In genomic region chr17:48513097-48513496, GRCh38 we compare ENCODE assay signal across 1 cellular context.
TF ChIP-seq lines count a peak whose summit lies in the region.

No MANE protein-coding gene starts in this region.

TF ChIP-seq in SK-N-SH, 30 proteins besides CTCF, POLR2A, EP300 and RAD21 (continued from another document):
- no peak for TF ChIP-seq SIN3A (IDR thresholded peaks at IDR 0.05; ENCODE audit: borderline replicate concordance, low read depth, low read length)
- TF ChIP-seq FOXM1 (IDR thresholded peaks at IDR 0.05; ENCODE audit: low read depth), result no peak
- no peak for TF ChIP-seq MXI1 (IDR thresholded peaks at IDR 0.05; ENCODE audit: low read depth, low read length)
